In genomic region chr1:109547412-109548320, GRCh38 we compare ENCODE assay signal across 8 cellular contexts. TPM values are rescaled to one million over a fixed set of nuclear protein-coding genes. Genes with fewer than 3 reads are reported as not detected.
DNase-seq lines count a peak whose midpoint lies in the region; ATAC-seq, FAIRE-seq and TF ChIP-seq lines count a peak whose summit lies in the region.

No MANE protein-coding gene starts in this region.

- H4K20me1 ChIP-seq in H1 (replicated peaks in 1 of 2; ENCODE audit: control insufficient read depth in 1 of 2, insufficient read depth in 2 of 2, low read length in 2 of 2): peaks cover 2 to 4% of the 10 kb centered on the region in 2 experiments

- DNase-seq in Daoy (ENCODE audit: low read depth) (peak; percentile 38), HFF-Myc (ENCODE audit: extremely low read depth, low read depth) (no peak), SJCRH30 (no peak), H1 (ENCODE audit: low read depth in 1 of 2, low spot score in 2 of 2) (no peak), aorta (no peak), mesenteric fat pad (ENCODE audit: low spot score) (no peak)

- H3K4me1 ChIP-seq in SJCRH30 (peaks cover 14% of the 10 kb centered on the region), H1 (replicated peaks in 1 of 4; ENCODE audit: control insufficient read depth in 3 of 4, insufficient read depth in 4 of 4, low read length in 3 of 4) (peaks cover 0 to 8% (median under 1%) of the 10 kb centered on the region in 4 experiments; a peak in 6 of 7 replicates), muscle layer of colon (ENCODE audit: insufficient read depth, low read length) (peaks cover 24% of the 10 kb centered on the region), aorta (ENCODE audit: control insufficient read depth in 1 of 2, insufficient read depth in 2 of 2, low read length in 2 of 2) (no peaks in the 10 kb centered on the region)

- H3K27me3 ChIP-seq in SJCRH30: no peaks in the 10 kb centered on the region
- no peaks in the 10 kb centered on the region for H3K27me3 ChIP-seq in H1 (replicated peaks in 1 of 4; ENCODE audit: control insufficient read depth in 3 of 4, extremely low read depth in 1 of 4, insufficient read depth in 3 of 4, low read length in 3 of 4)
- no peaks in the 10 kb centered on the region for H3K27me3 ChIP-seq in muscle layer of colon (ENCODE audit: control insufficient read depth in 1 of 2, insufficient read depth in 2 of 2, low read length in 2 of 2)
- no peaks in the 10 kb centered on the region for H3K27me3 ChIP-seq in aorta (ENCODE audit: control insufficient read depth in 1 of 2, insufficient read depth in 2 of 2, low read length in 1 of 2)

- H3K9me3 ChIP-seq in SJCRH30 (replicated peaks) (no peaks in the 10 kb centered on the region), H1 (ENCODE audit: insufficient read depth in 2 of 2, low read depth in 1 of 2, low read length in 1 of 2) (no peaks in the 10 kb centered on the region), muscle layer of colon (ENCODE audit: low read length) (no peaks in the 10 kb centered on the region), aorta (ENCODE audit: control insufficient read depth, low read length) (no peaks in the 10 kb centered on the region)

- peak overlapping the region; percentile 72; the same call in 1 of the 2 replicates for H2BK5ac ChIP-seq in H1 (ENCODE audit: low read depth, low read length)

- H3K18ac ChIP-seq in H1 (ENCODE audit: extremely low read depth, low read length): no peak overlapping the region

- no peak overlapping the region for H3K4ac ChIP-seq in H1 (replicated peaks; ENCODE audit: insufficient read length, low read depth, low read length)

- 25% methylated on average over 22 of the region's 22 CpGs; no CpG with 5 or more reads in 1 of the 2 experiments for WGBS in H1 (ENCODE audit: extremely low coverage in 1 of 2, insufficient coverage in 1 of 2, insufficient read length in 1 of 2, insufficient replicate concordance in 2 of 2, low coverage in 1 of 2, low lambda C conversion rate in 2 of 2, missing lambda C conversion rate in 1 of 2), 2 experiments
- 9 to 10% methylated on average over 22 of the region's 22 CpGs for WGBS in aorta, 2 donors

- peaks cover 7 to 45% of the 10 kb centered on the region in 2 experiments; a peak in 3 of 4 replicates for H3K79me2 ChIP-seq in H1 (ENCODE audit: control insufficient read depth in 1 of 2, insufficient read depth in 2 of 2, low read length in 2 of 2)

- peak overlapping the region; percentile 90 to 91 for H3K4me2 ChIP-seq in H1 (ENCODE audit: insufficient read depth in 1 of 2, low read depth in 2 of 2, low read length in 2 of 2)

- H3K4me3 ChIP-seq in HFF-Myc (replicated peaks; ENCODE audit: low read depth, low read length): peak overlapping the region; percentile 97
- peak overlapping the region; percentile 84 for H3K4me3 ChIP-seq in SJCRH30
- peak overlapping the region; percentile 81 to 91 (median 90) for H3K4me3 ChIP-seq in H1 (ENCODE audit: extremely low read depth in 1 of 4, insufficient read depth in 2 of 4, low read depth in 3 of 4, low read length in 4 of 4)
- H3K4me3 ChIP-seq in muscle layer of colon (ENCODE audit: low read depth in 1 of 2, low read length in 2 of 2): peak overlapping the region; percentile 69 to 93
- H3K4me3 ChIP-seq in aorta (ENCODE audit: low read length in 2 of 2): peak overlapping the region; percentile 74 to 96

- FAIRE-seq in H1 (lab: Jason Lieb, UNC): no peak

- H3K23me2 ChIP-seq in H1 (ENCODE audit: low read depth, low read length): peaks cover 8% of the 10 kb centered on the region

- TF ChIP-seq EP300 in H1 (IDR thresholded peaks at IDR 0.05; ENCODE audit: borderline replicate concordance in 1 of 2, low read depth in 2 of 2, low read length in 2 of 2): no peak

- H3K23ac ChIP-seq in H1 (ENCODE audit: insufficient read length): no peak overlapping the region

- no peak overlapping the region; the same call in 1 of the 2 replicates for H2AK5ac ChIP-seq in H1 (ENCODE audit: low read depth, low read length)

- no peaks in the 10 kb centered on the region for H3K79me1 ChIP-seq in H1 (ENCODE audit: low read depth, low read length)

- peak overlapping the region; percentile 69; the same call in 1 of the 2 replicates for H2BK12ac ChIP-seq in H1 (ENCODE audit: low read depth, low read length)

- TF ChIP-seq CTCF in HFF-Myc (IDR thresholded peaks at IDR 0.05; ENCODE audit: low read depth, low read length, missing control alignments): no peak
- TF ChIP-seq CTCF in H1 (IDR thresholded peaks at IDR 0.05; ENCODE audit: control extremely low read depth in 1 of 3, insufficient read depth in 1 of 3, low read depth in 1 of 3, low read length in 3 of 3): no peak

- CTCF ChIA-PET in H1 (lab: Charles Lee; ENCODE audit: partially characterized antibody): interaction anchor here (0.6 to 26.3 kb wide), 23 partner anchors 12 to 436 kb away, joined by 3 to 1755 read pairs (median 12); partner anchors contain the start of genes AMIGO1, AMPD2, ATXN7L2 and CYB561D1

- H2AFZ ChIP-seq in H1 (ENCODE audit: low read length): no peak overlapping the region

- H3K27ac ChIP-seq in SJCRH30: peak overlapping the region; percentile 52
- peak overlapping the region; percentile 58 for H3K27ac ChIP-seq in H1 (ENCODE audit: low read depth, low read length)
- H3K27ac ChIP-seq in muscle layer of colon (ENCODE audit: low read depth, low read length): peak overlapping the region; percentile 94
- H3K27ac ChIP-seq in aorta (ENCODE audit: low read depth in 1 of 2, low read length in 2 of 2): peak overlapping the region; percentile 67 to 97

- TF ChIP-seq RAD21 in H1 (IDR thresholded peaks at IDR 0.05 in 1 of 2, conservative IDR thresholded peaks at IDR 0.05 in 1 of 2; ENCODE audit: low read depth in 2 of 2, low read length in 2 of 2): no peak

- H3K56ac ChIP-seq in H1 (replicated peaks; ENCODE audit: insufficient read length, low read depth, low read length): no peak overlapping the region

- POLR2A ChIA-PET in H1 (lab: Charles Lee; ENCODE audit: partially characterized antibody): interaction anchor here (0.9 to 3.0 kb wide), 25 partner anchors 8 to 437 kb away, joined by 3 to 18 read pairs (median 4); partner anchors contain the start of genes AHCYL1, AMPD2, EPS8L3 and GNAT2

- intact Hi-C loops in aorta (cut with DNase I): loop anchor here (2.0 to 10.0 kb wide), 5 partner anchors 73 to 437 kb away; partner anchors contain the start of genes AHCYL1 (in 1 of the 2) and GSTM1 (in 1 of the 2)

- peak overlapping the region; percentile 41 for H4K5ac ChIP-seq in H1 (ENCODE audit: insufficient read length, low read depth, low read length)

- H2BK15ac ChIP-seq in H1 (ENCODE audit: low read length): no peak overlapping the region

- peak overlapping the region; percentile 52 for H4K91ac ChIP-seq in H1 (replicated peaks; ENCODE audit: insufficient read length, low read length)

- H3K36me3 ChIP-seq in SJCRH30: no peaks in the 10 kb centered on the region
- peaks cover 0 to 2% (median 0%) of the 10 kb centered on the region in 4 experiments; a peak in 1 of 8 replicates for H3K36me3 ChIP-seq in H1 (ENCODE audit: control insufficient read depth in 2 of 4, insufficient read depth in 4 of 4, low read length in 3 of 4)
- H3K36me3 ChIP-seq in muscle layer of colon (ENCODE audit: insufficient read depth, low read length): no peaks in the 10 kb centered on the region
- H3K36me3 ChIP-seq in aorta (ENCODE audit: control insufficient read depth in 1 of 2, insufficient read depth in 2 of 2, low read length in 1 of 2): no peaks in the 10 kb centered on the region

- H2BK120ac ChIP-seq in H1 (replicated peaks; ENCODE audit: low read depth, low read length): no peak overlapping the region

- TF ChIP-seq POLR2A in H1 (IDR thresholded peaks at IDR 0.05; ENCODE audit: control extremely low read depth in 1 of 2, low read depth in 2 of 2, low read length in 2 of 2): no peak

- no peak overlapping the region for H3K14ac ChIP-seq in H1 (ENCODE audit: insufficient read length)

- H3K9ac ChIP-seq in H1 (replicated peaks in 1 of 4; ENCODE audit: extremely low read depth in 1 of 4, low read depth in 3 of 4, low read length in 3 of 4): peak overlapping the region; percentile 80 to 90 (median 82)
- peak overlapping the region; percentile 97 for H3K9ac ChIP-seq in muscle layer of colon (ENCODE audit: low read length)

- ATAC-seq in aorta (ENCODE audit: low FRiP score): peak; percentile 40
- ATAC-seq in GM18861 (IDR thresholded peaks at IDR 0.05; ENCODE audit: unreplicated experiment): no peak

- no peak overlapping the region for H2BK20ac ChIP-seq in H1 (ENCODE audit: low read length)

- peak overlapping the region; percentile 36; the same call in 1 of the 2 replicates for H4K8ac ChIP-seq in H1 (ENCODE audit: extremely low read depth, insufficient read depth, low read length)

RNA-seq across cellular contexts. Expression of gene GNAI3, which starts 0.7 kb away (rescaled TPM):
- 24.1 and 24.6 TPM in 2 replicates for total RNA-seq in Daoy (2014; rRNA removed; shearing (Covaris generic))
- total RNA-seq in SJCRH30 (2014; rRNA removed; shearing (Covaris generic)): 12.2 and 13.4 TPM in 2 replicates
- 9.2 and 9.8 TPM in 2 replicates for total RNA-seq in H1 (2021; fragmentation: NEBNext Ultra II Directional; extraction: Animal tissue kit (Norgen Biotek cat#: 25700))
- polyA plus RNA-seq in H1 (2011; rRNA removed) (1.9 and 4.0 TPM in 2 replicates), aorta (1 to 10 TPM; 3.0 to 3.3 TPM)
- polyA plus RNA-seq in H1 (2011; cell fraction: cytosol; rRNA removed): 4.7 TPM
- polyA plus RNA-seq in H1 (2011; cell fraction: nucleus; rRNA removed): 1.2 TPM
- polyA plus RNA-seq in H1 (2012, experiment 1 of 2): 4.7 to 6.9 TPM (median 5.3 TPM) in 4 replicates
- polyA plus RNA-seq in H1 (2012, experiment 2 of 2): 0.58 TPM
- 3.9 TPM for polyA plus RNA-seq in H1 (2013, experiment 1 of 2)
- polyA plus RNA-seq in H1 (2013, experiment 2 of 2): 4.1 TPM
- 6.3 and 7.4 TPM in 2 replicates for polyA minus RNA-seq in H1 (2011; rRNA and poly(A)+ RNA removed)
- polyA minus RNA-seq in H1 (2011; cell fraction: cytosol; rRNA and poly(A)+ RNA removed): 4.3 TPM
- polyA minus RNA-seq in H1 (2011; cell fraction: nucleus; rRNA and poly(A)+ RNA removed): 8.0 TPM
- total RNA-seq in aorta (1 to 10 TPM; 7.0 to 8.2 TPM), mesenteric fat pad (8.7 TPM)

RNA-seq across cellular contexts. Expression of gene GPR61, which starts 8.0 kb away (rescaled TPM):
- total RNA-seq in Daoy (2014; rRNA removed; shearing (Covaris generic)): not detected in 2 replicates
- total RNA-seq in SJCRH30 (2014; rRNA removed; shearing (Covaris generic)): 0.20 and 0.57 TPM in 2 replicates
- 0.15 and 0.41 TPM in 2 replicates for total RNA-seq in H1 (2021; fragmentation: NEBNext Ultra II Directional; extraction: Animal tissue kit (Norgen Biotek cat#: 25700))
- polyA plus RNA-seq in H1 (2011; rRNA removed) (0.53 and 0.63 TPM in 2 replicates), aorta (not detected)
- 0.40 TPM for polyA plus RNA-seq in H1 (2011; cell fraction: cytosol; rRNA removed)
- polyA plus RNA-seq in H1 (2011; cell fraction: nucleus; rRNA removed): 0.90 TPM
- 0.27 to 0.80 TPM (median 0.35 TPM) in 4 replicates for polyA plus RNA-seq in H1 (2012, experiment 1 of 2)
- 0.07 TPM for polyA plus RNA-seq in H1 (2012, experiment 2 of 2)
- polyA plus RNA-seq in H1 (2013, experiment 1 of 2): 0.06 TPM
- polyA plus RNA-seq in H1 (2013, experiment 2 of 2): 0.18 TPM
- polyA minus RNA-seq in H1 (2011; rRNA and poly(A)+ RNA removed): 0.59 and 0.63 TPM in 2 replicates
- not detected for polyA minus RNA-seq in H1 (2011; cell fraction: cytosol; rRNA and poly(A)+ RNA removed)
- 2.5 TPM for polyA minus RNA-seq in H1 (2011; cell fraction: nucleus; rRNA and poly(A)+ RNA removed)
- total RNA-seq in aorta (not detected), mesenteric fat pad (not detected)

RNA-seq across cellular contexts. Expression of gene AMIGO1, which starts 38.1 kb away (rescaled TPM):
- 3.2 and 3.7 TPM in 2 replicates for total RNA-seq in Daoy (2014; rRNA removed; shearing (Covaris generic))
- total RNA-seq in SJCRH30 (2014; rRNA removed; shearing (Covaris generic)): 0.58 and 0.59 TPM in 2 replicates
- total RNA-seq in H1 (2021; fragmentation: NEBNext Ultra II Directional; extraction: Animal tissue kit (Norgen Biotek cat#: 25700)): 2.4 and 2.7 TPM in 2 replicates
- polyA plus RNA-seq in H1 (2011; rRNA removed): 1.5 and 2.4 TPM in 2 replicates
- 1.6 TPM for polyA plus RNA-seq in H1 (2011; cell fraction: cytosol; rRNA removed)
- polyA plus RNA-seq in H1 (2011; cell fraction: nucleus; rRNA removed): 1.8 TPM
- 1.7 to 2.4 TPM (median 2.2 TPM) in 4 replicates for polyA plus RNA-seq in H1 (2012, experiment 1 of 2)
- 1.6 TPM for polyA plus RNA-seq in H1 (2012, experiment 2 of 2)
- polyA plus RNA-seq in H1 (2013, experiment 1 of 2): 1.8 TPM
- polyA plus RNA-seq in H1 (2013, experiment 2 of 2): 2.0 TPM
- polyA minus RNA-seq in H1 (2011; rRNA and poly(A)+ RNA removed): 2.8 and 3.4 TPM in 2 replicates
- 1.5 TPM for polyA minus RNA-seq in H1 (2011; cell fraction: cytosol; rRNA and poly(A)+ RNA removed)
- 2.6 TPM for polyA minus RNA-seq in H1 (2011; cell fraction: nucleus; rRNA and poly(A)+ RNA removed)
- total RNA-seq in aorta: 1 to 10 TPM; 3.8 to 7.7 TPM
- polyA plus RNA-seq in aorta: 1 to 10 TPM; 3.1 to 4.5 TPM
- total RNA-seq in mesenteric fat pad: 7.4 TPM

RNA-seq across cellular contexts. Expression of gene CYB561D1, which starts 53.8 kb away (rescaled TPM):
- 5.8 and 9.2 TPM in 2 replicates for total RNA-seq in Daoy (2014; rRNA removed; shearing (Covaris generic))
- total RNA-seq in SJCRH30 (2014; rRNA removed; shearing (Covaris generic)): 8.4 and 9.7 TPM in 2 replicates
- total RNA-seq in H1 (2021; fragmentation: NEBNext Ultra II Directional; extraction: Animal tissue kit (Norgen Biotek cat#: 25700)): 3.6 and 4.3 TPM in 2 replicates
- 3.8 and 6.8 TPM in 2 replicates for polyA plus RNA-seq in H1 (2011; rRNA removed)
- polyA plus RNA-seq in H1 (2011; cell fraction: cytosol; rRNA removed): 5.3 TPM
- polyA plus RNA-seq in H1 (2011; cell fraction: nucleus; rRNA removed): 7.1 TPM
- polyA plus RNA-seq in H1 (2012, experiment 1 of 2): 3.3 to 4.1 TPM (median 4.1 TPM) in 4 replicates
- polyA plus RNA-seq in H1 (2012, experiment 2 of 2): 3.5 TPM
- polyA plus RNA-seq in H1 (2013, experiment 1 of 2): 2.8 TPM
- polyA plus RNA-seq in H1 (2013, experiment 2 of 2): 2.6 TPM
- 5.8 and 7.1 TPM in 2 replicates for polyA minus RNA-seq in H1 (2011; rRNA and poly(A)+ RNA removed)
- 4.0 TPM for polyA minus RNA-seq in H1 (2011; cell fraction: cytosol; rRNA and poly(A)+ RNA removed)
- 5.7 TPM for polyA minus RNA-seq in H1 (2011; cell fraction: nucleus; rRNA and poly(A)+ RNA removed)
- 10 to 100 TPM; 10.6 TPM for total RNA-seq in aorta
- 1 to 10 TPM; 5.4 to 5.7 TPM for polyA plus RNA-seq in aorta
- total RNA-seq in mesenteric fat pad: 8.9 TPM
